Comparison of ENCODE assay signal across 8 cellular contexts in the genomic region with DNA sequence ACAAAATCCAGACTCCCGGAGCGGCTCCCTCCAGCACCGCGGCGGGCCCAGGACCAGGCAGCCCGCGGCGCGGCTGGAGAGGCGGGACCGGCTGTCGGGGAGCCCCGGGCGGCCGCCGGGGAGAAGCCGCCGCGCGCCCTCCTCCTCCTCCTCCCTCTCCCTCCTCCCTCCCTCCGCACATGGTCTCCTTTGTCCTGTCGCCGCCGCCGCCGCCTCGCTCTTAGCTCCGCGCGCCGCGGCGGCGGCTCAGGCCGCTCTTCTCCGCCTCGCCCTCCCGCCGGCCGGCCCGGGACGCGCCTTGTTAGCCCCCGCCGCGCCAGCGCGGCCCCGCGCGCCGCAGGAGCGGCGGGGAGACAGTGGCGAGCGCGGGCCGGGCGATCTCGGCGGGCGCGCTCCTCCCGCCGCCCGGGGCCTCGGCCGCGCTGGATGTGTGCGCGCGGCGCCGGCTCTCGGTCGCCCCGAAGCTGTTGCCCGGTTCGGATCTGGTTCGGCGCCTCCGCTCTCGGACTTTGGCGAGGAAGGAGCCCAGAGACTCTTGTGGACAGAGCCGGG.
DNase-seq lines count a peak whose midpoint lies in the region; ATAC-seq and TF ChIP-seq lines count a peak whose summit lies in the region.

No MANE protein-coding gene starts in this region.

- intact Hi-C loops in PC-9 (cut with micrococcal nuclease; ENCODE audit: unreplicated experiment) = no loop called here

- H3K4me3 ChIP-seq in HUES48 (ENCODE audit: low read depth, low read length) = peak overlapping the region; percentile 95
- H3K4me3 ChIP-seq in gastroesophageal sphincter = peak overlapping the region; percentile 63 to 90
- peak overlapping the region; percentile 92 for H3K4me3 ChIP-seq in neuron (ENCODE audit: low read length)
- H3K4me3 ChIP-seq in PC-9 = no peak overlapping the region

- POLR2A ChIA-PET in PC-9 (lab: Charles Lee; ENCODE audit: unreplicated experiment) = no interaction called here

- no peaks in the 10 kb centered on the region for H3F3A ChIP-seq in PC-9 (ENCODE audit: insufficient read depth, low read depth)

- H3K27me3 ChIP-seq in HUES48 (ENCODE audit: control insufficient read depth, insufficient read depth, low read length) = peaks cover 23% of the 10 kb centered on the region
- H3K27me3 ChIP-seq in gastroesophageal sphincter = no peaks in the 10 kb centered on the region
- no peaks in the 10 kb centered on the region for H3K27me3 ChIP-seq in neuron (ENCODE audit: insufficient read depth, low read length)
- peaks cover under 1% of the 10 kb centered on the region; the same call in 1 of the 2 replicates for H3K27me3 ChIP-seq in PC-9 (ENCODE audit: insufficient read depth, low read depth)

- TF ChIP-seq EP300 in gastroesophageal sphincter (IDR thresholded peaks at IDR 0.05) = no peak

- ATAC-seq in GM19467 (IDR thresholded peaks at IDR 0.05; ENCODE audit: unreplicated experiment) (peak; percentile 26), gastroesophageal sphincter (peak; percentile 37)

- no peaks in the 10 kb centered on the region for H3K79me2 ChIP-seq in PC-9 (ENCODE audit: low read depth)

- H3K27me3 Mint-ChIP-seq in activated T-cell treated with anti-CD3 and anti-CD28 coated beads, Interleukin-2, amount 50 U/mL, for 24 hours = peaks cover 56% of the 10 kb centered on the region

- no TSS peak for BruUV-seq in PC-9 (replicated peaks; lab: Mats Ljungman, UMichigan)

- H4K20me1 ChIP-seq in PC-9 (ENCODE audit: insufficient read depth) = no peaks in the 10 kb centered on the region

- H3K4me1 ChIP-seq in HUES48 (ENCODE audit: control insufficient read depth, insufficient read depth, low read length) = peaks cover 42% of the 10 kb centered on the region
- peaks cover 0 to 44% (median 4%) of the 10 kb centered on the region in 3 donors for H3K4me1 ChIP-seq in gastroesophageal sphincter
- H3K4me1 ChIP-seq in neuron (ENCODE audit: insufficient read depth, low read length) = peaks cover 36% of the 10 kb centered on the region
- H3K4me1 ChIP-seq in PC-9 (replicated peaks; ENCODE audit: insufficient read depth) = no peaks in the 10 kb centered on the region

- H3K9me3 Mint-ChIP-seq in activated T-cell treated with anti-CD3 and anti-CD28 coated beads, Interleukin-2, amount 50 U/mL, for 24 hours = no peaks in the 10 kb centered on the region

- H3K4me3 Mint-ChIP-seq in activated T-cell treated with anti-CD3 and anti-CD28 coated beads, Interleukin-2, amount 50 U/mL, for 24 hours = peak overlapping the region; percentile 82

- H3K36me3 ChIP-seq in HUES48 (ENCODE audit: control insufficient read depth, insufficient read depth, low read length) = peaks cover 12% of the 10 kb centered on the region
- no peaks in the 10 kb centered on the region for H3K36me3 ChIP-seq in gastroesophageal sphincter
- peaks cover 24% of the 10 kb centered on the region for H3K36me3 ChIP-seq in neuron (ENCODE audit: insufficient read depth, low read length)
- H3K36me3 ChIP-seq in PC-9 (ENCODE audit: low read depth) = no peaks in the 10 kb centered on the region

- no peak overlapping the region for H3K4me2 ChIP-seq in PC-9

- H3K9me3 ChIP-seq in HUES48 (ENCODE audit: control insufficient read depth, insufficient read depth, low read length) = no peaks in the 10 kb centered on the region
- no peaks in the 10 kb centered on the region for H3K9me3 ChIP-seq in gastroesophageal sphincter
- no peaks in the 10 kb centered on the region for H3K9me3 ChIP-seq in neuron (ENCODE audit: low read length)
- no peaks in the 10 kb centered on the region for H3K9me3 ChIP-seq in PC-9 (ENCODE audit: insufficient read depth, low read depth)

- CTCF ChIA-PET in PC-9 (lab: Charles Lee) = no interaction called here

- no peaks in the 10 kb centered on the region for H3K9me2 ChIP-seq in PC-9 (ENCODE audit: insufficient read depth)

- H3K36me3 Mint-ChIP-seq in activated T-cell treated with anti-CD3 and anti-CD28 coated beads, Interleukin-2, amount 50 U/mL, for 24 hours (ENCODE audit: low read depth) = peaks cover 3% of the 10 kb centered on the region

- DNase-seq in EH (ENCODE audit: low read depth) (peak; percentile 52), PC-9 (no peak), NCI-H187 treated with DMSO at 0.1 percent for 48 hours (lab: John Stamatoyannopoulos, UW) (no peak)
- no peak for DNase-seq in activated T-cell treated with anti-CD3 and anti-CD28 coated beads, Interleukin-2, amount 50 U/mL, for 24 hours

- no peak for TF ChIP-seq CTCF in gastroesophageal sphincter (IDR thresholded peaks at IDR 0.05)
- no peak for TF ChIP-seq CTCF in PC-9 (conservative IDR thresholded peaks at IDR 0.05)

- H3K4me1 Mint-ChIP-seq in activated T-cell treated with anti-CD3 and anti-CD28 coated beads, Interleukin-2, amount 50 U/mL, for 24 hours (ENCODE audit: low read depth) = peaks cover 19% of the 10 kb centered on the region

- no CpG with 5 or more reads among the region's 85 CpGs for WGBS in gastroesophageal sphincter (ENCODE audit: low coverage in 1 of 2), 2 donors

- H2AFZ ChIP-seq in neuron (ENCODE audit: low read depth, low read length) (no peak overlapping the region), PC-9 (no peak overlapping the region)

- peak overlapping the region; percentile 52 for H3K27ac Mint-ChIP-seq in activated T-cell treated with anti-CD3 and anti-CD28 coated beads, Interleukin-2, amount 50 U/mL, for 24 hours

- TF ChIP-seq POLR2A in gastroesophageal sphincter (IDR thresholded peaks at IDR 0.05) = no peak

- H3K27ac ChIP-seq in HUES48 (ENCODE audit: low read depth, low read length) = peak overlapping the region; percentile 79
- H3K27ac ChIP-seq in gastroesophageal sphincter = peak overlapping the region; percentile 68 to 90 (median 84)
- no peak overlapping the region for H3K27ac ChIP-seq in PC-9

- peak overlapping the region; percentile 97 for H3K9ac ChIP-seq in HUES48 (ENCODE audit: low read depth, low read length)
